Comparison of ENCODE assay signal across 1 cellular context in genomic region chr19:19460761-19461265, GRCh38.
TF ChIP-seq lines count a peak whose summit lies in the region.

No MANE protein-coding gene starts in this region.

TF ChIP-seq in endothelial cell of umbilical vein, 7 proteins besides CTCF, POLR2A, EP300 and RAD21:
- TF ChIP-seq GATA2 (IDR thresholded peaks at IDR 0.05; ENCODE audit: insufficient read depth, insufficient read length, low read depth, low read length) (no peak), MYC (IDR thresholded peaks at IDR 0.05; ENCODE audit: low read depth, low read length) (peak; percentile 79), JUN (IDR thresholded peaks at IDR 0.05; ENCODE audit: borderline replicate concordance, insufficient read depth, insufficient read length, low read depth) (no peak)
